ENCODE assay signal across 8 cellular contexts in the genomic region with DNA sequence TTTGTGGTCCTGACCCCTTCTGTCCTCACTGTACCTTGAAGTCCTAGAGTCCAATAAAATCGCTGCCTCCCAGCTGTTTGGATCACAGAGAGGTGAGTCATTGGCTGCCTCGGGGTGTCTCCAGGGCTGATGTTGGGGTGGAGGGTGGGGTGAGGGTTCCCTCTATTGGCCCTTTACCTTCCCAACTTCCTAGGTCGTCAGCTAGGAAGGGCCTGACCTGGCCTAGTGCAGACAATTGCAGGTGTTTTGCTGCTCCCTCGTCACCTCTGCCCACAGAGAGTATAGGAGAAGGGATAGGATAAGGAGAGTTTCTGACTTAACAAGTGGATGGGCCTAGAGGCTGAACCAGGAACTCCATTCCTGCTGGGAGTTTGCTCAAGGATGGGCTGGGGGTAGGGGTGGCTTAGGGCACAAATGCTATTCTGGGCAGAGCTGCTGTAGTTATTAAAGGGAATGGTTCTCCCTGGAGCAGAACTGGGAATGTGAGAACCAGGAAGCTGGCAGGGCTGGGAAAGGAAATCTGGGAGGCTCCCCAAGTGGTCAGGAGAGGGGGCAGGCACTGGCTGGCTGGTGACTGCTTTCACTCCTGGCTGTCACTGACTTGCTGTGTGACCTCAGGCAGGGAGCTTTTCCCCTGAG. TPM values are rescaled to one million over a fixed set of nuclear protein-coding genes. Genes with fewer than 3 reads are reported as not detected.
DNase-seq lines count a peak whose midpoint lies in the region; ATAC-seq lines count a peak whose summit lies in the region.

No MANE protein-coding gene starts in this region.

- peak overlapping the region; percentile 71 for H3K4me3 Mint-ChIP-seq in activated naive CD4-positive, alpha-beta T cell treated with anti-CD3 and anti-CD28 coated beads for 36 hours

- no peaks in the 10 kb centered on the region for H3K36me3 ChIP-seq in endocrine pancreas (ENCODE audit: control insufficient read depth, insufficient read depth, low read length)
- no peaks in the 10 kb centered on the region for H3K36me3 ChIP-seq in muscle layer of colon (ENCODE audit: insufficient read depth, low read length)

- peak; percentile 63 for DNase-seq in activated naive CD4-positive, alpha-beta T cell treated with anti-CD3 and anti-CD28 coated beads for 36 hours
- DNase-seq in activated naive CD4-positive, alpha-beta T cell treated with anti-CD3 and anti-CD28 coated beads, Interleukin-2, amount 50 U/mL, for 72 hours (ENCODE audit: low spot score in 2 of 2) = no peak
- DNase-seq in RKO (ENCODE audit: low spot score) (peak; percentile 79), NCI-H1694 treated with DMSO at 0.1 percent for 48 hours (lab: John Stamatoyannopoulos, UW) (no peak), T-helper 9 cell (no peak)

- H3K27ac Mint-ChIP-seq in activated naive CD4-positive, alpha-beta T cell treated with anti-CD3 and anti-CD28 coated beads for 36 hours = no peak overlapping the region
- H3K27ac Mint-ChIP-seq in activated naive CD4-positive, alpha-beta T cell treated with anti-CD3 and anti-CD28 coated beads, Interleukin-2, amount 50 U/mL, for 72 hours = no peak overlapping the region

- H3K36me3 Mint-ChIP-seq in activated naive CD4-positive, alpha-beta T cell treated with anti-CD3 and anti-CD28 coated beads for 36 hours (ENCODE audit: low read depth) = no peaks in the 10 kb centered on the region
- no peaks in the 10 kb centered on the region for H3K36me3 Mint-ChIP-seq in activated naive CD4-positive, alpha-beta T cell treated with anti-CD3 and anti-CD28 coated beads, Interleukin-2, amount 50 U/mL, for 72 hours

- intact Hi-C loops in activated naive CD4-positive, alpha-beta T cell treated with anti-CD3 and anti-CD28 coated beads for 36 hours (cut with micrococcal nuclease) = no loop called here

- H3K27me3 Mint-ChIP-seq in activated naive CD4-positive, alpha-beta T cell treated with anti-CD3 and anti-CD28 coated beads for 36 hours (ENCODE audit: low read depth) = peaks cover 6% of the 10 kb centered on the region

- peak overlapping the region; percentile 19 for H3K9ac ChIP-seq in endocrine pancreas (ENCODE audit: control insufficient read depth, insufficient read depth, low read length)
- peak overlapping the region; percentile 90 for H3K9ac ChIP-seq in muscle layer of colon (ENCODE audit: low read length)

- H3K9me3 ChIP-seq in endocrine pancreas (ENCODE audit: control insufficient read depth, low read length) (no peaks in the 10 kb centered on the region), muscle layer of colon (ENCODE audit: low read length) (no peaks in the 10 kb centered on the region)

- H3K4me3 ChIP-seq in endocrine pancreas (ENCODE audit: control insufficient read depth, insufficient read depth, low read length) (no peak overlapping the region), muscle layer of colon (ENCODE audit: low read depth in 1 of 2, low read length in 2 of 2) (peak overlapping the region; percentile 75 to 85)

- peak overlapping the region; percentile 97 for H3K27ac ChIP-seq in muscle layer of colon (ENCODE audit: low read depth, low read length)

- H3K4me1 ChIP-seq in endocrine pancreas (ENCODE audit: control insufficient read depth, insufficient read depth, low read length) (no peaks in the 10 kb centered on the region), muscle layer of colon (ENCODE audit: insufficient read depth, low read length) (peaks cover 25% of the 10 kb centered on the region)

- CTCF ChIA-PET in activated naive CD4-positive, alpha-beta T cell treated with anti-CD3 and anti-CD28 coated beads for 36 hours (lab: Charles Lee) = interaction anchor here (0.7 to 7.9 kb wide), 5 partner anchors 142 to 393 kb away, joined by 3 to 52 read pairs (median 17); partner anchors contain the start of gene DYNLRB1

- ATAC-seq in activated naive CD4-positive, alpha-beta T cell treated with anti-CD3 and anti-CD28 coated beads, Interleukin-2, amount 50 U/mL, for 72 hours = no peak
- no peak for ATAC-seq in HG03135 (IDR thresholded peaks at IDR 0.05; ENCODE audit: unreplicated experiment)

- H3K4me1 Mint-ChIP-seq in activated naive CD4-positive, alpha-beta T cell treated with anti-CD3 and anti-CD28 coated beads for 36 hours (ENCODE audit: low read depth) = peaks cover 14% of the 10 kb centered on the region

- H3K27me3 ChIP-seq in endocrine pancreas (ENCODE audit: control insufficient read depth, insufficient read depth, low read length) (no peaks in the 10 kb centered on the region), muscle layer of colon (ENCODE audit: control insufficient read depth in 1 of 2, insufficient read depth in 2 of 2, low read length in 2 of 2) (no peaks in the 10 kb centered on the region)

- no peaks in the 10 kb centered on the region for H3K9me3 Mint-ChIP-seq in activated naive CD4-positive, alpha-beta T cell treated with anti-CD3 and anti-CD28 coated beads for 36 hours
- no peaks in the 10 kb centered on the region for H3K9me3 Mint-ChIP-seq in activated naive CD4-positive, alpha-beta T cell treated with anti-CD3 and anti-CD28 coated beads, Interleukin-2, amount 50 U/mL, for 72 hours

RNA-seq across cellular contexts. Expression of gene TP53INP2, which starts 1.4 kb away (rescaled TPM):
- total RNA-seq in activated naive CD4-positive, alpha-beta T cell treated with anti-CD3 and anti-CD28 coated beads for 36 hours = 1 to 10 TPM; 1.9 TPM
- 1 to 10 TPM; 4.3 to 5.1 TPM for total RNA-seq in activated naive CD4-positive, alpha-beta T cell treated with anti-CD3 and anti-CD28 coated beads, Interleukin-2, amount 50 U/mL, for 72 hours

RNA-seq across cellular contexts. Expression of gene PIGU, which starts 28.6 kb away (rescaled TPM):
- total RNA-seq in activated naive CD4-positive, alpha-beta T cell treated with anti-CD3 and anti-CD28 coated beads for 36 hours = 10 to 100 TPM; 18.8 to 18.9 TPM
- 10 to 100 TPM; 13.2 to 20.6 TPM for total RNA-seq in activated naive CD4-positive, alpha-beta T cell treated with anti-CD3 and anti-CD28 coated beads, Interleukin-2, amount 50 U/mL, for 72 hours

Comparison
In these comparisons a context has a peak if more than half of its experiments do, and no peak if none do; other contexts are left out.
1. DNase-seq: peak in activated naive CD4-positive, alpha-beta T cell treated with anti-CD3 and anti-CD28 coated beads for 36 hours (single experiment) and RKO (single experiment); none in activated naive CD4-positive, alpha-beta T cell treated with anti-CD3 and anti-CD28 coated beads, Interleukin-2, amount 50 U/mL, for 72 hours (0 of 2), NCI-H1694 treated with DMSO at 0.1 percent for 48 hours (single experiment) and T-helper 9 cell (single experiment).